Comparison of ENCODE assay signal across 9 cellular contexts in the genomic region with DNA sequence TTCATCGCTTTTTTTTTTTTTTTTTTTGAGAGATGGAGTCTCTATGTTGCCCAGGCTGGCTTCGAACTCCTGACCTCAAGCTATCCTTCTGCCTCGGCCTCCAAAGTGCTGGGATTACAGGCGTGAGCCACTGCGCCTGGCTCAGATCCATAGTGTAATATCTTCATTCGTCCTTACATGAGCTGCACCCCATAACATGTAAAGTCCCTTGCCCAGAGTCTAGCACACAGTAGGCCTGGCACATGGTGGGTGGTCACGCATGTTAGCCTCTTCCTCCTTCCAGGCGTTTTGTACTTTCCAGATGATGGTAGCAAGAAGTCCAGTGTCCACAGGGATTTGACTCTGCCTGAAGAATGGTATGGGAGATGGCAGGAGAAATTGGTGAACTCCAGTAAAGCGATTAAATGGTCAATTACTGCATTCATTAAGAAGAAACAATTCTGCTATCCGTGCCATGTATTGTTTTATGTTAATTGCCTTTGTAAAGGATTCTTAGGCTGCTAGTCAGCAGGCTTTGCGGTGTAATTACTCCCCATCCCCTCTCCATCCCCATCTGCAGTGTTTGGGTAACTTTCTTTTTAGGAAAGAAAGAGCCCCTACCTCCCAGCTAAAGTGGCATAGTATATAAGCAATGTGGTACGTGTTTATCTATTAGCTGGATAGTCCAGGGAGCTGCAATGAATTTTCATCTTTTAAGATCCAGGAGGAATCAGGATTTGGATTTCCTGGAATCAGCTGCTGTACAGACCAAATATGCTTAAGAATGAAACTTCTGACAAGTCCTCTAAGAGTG. TPM values are rescaled to one million over a fixed set of nuclear protein-coding genes. Genes with fewer than 3 reads are reported as not detected.
DNase-seq lines count a peak whose midpoint lies in the region; ATAC-seq and TF ChIP-seq lines count a peak whose summit lies in the region.
"Had no signal": no experiment of that assay in that cellular context is flagged by ENCODE, and none has a peak within 500 bp of the region (broad histone marks: within the 10 kb centered on the region; RNA-seq: fewer than 3 reads in every experiment).

No MANE protein-coding gene starts in this region.

- DNase-seq in GM03348 (ENCODE audit: low spot score) (peak; percentile 30), foreskin keratinocyte (no peak), sigmoid colon (no peak), amniotic stem cell (lab: John Stamatoyannopoulos, UW) (no peak), glomerular visceral epithelial cell (ENCODE audit: extremely low spot score) (no peak)
- no peak for DNase-seq in activated effector memory CD4-positive, alpha-beta T cell treated with anti-CD3 and anti-CD28 coated beads, Interleukin-2, amount 50 U/mL, for 16 hours
- DNase-seq: central memory CD4-positive, alpha-beta T cell had no signal

- H3K4me3 ChIP-seq in WI38 (ENCODE audit: low read depth, low read length): peak overlapping the region; percentile 94
- H3K4me3 ChIP-seq in sigmoid colon: peak overlapping the region; percentile 68 to 91 (median 88)

- TF ChIP-seq EP300 in sigmoid colon (IDR thresholded peaks at IDR 0.05): no peak

- no peaks in the 10 kb centered on the region for H3K9me3 ChIP-seq in sigmoid colon

- H3K36me3 ChIP-seq in sigmoid colon: no peaks in the 10 kb centered on the region

- peak overlapping the region; percentile 61 for H3K27ac ChIP-seq in foreskin keratinocyte
- H3K27ac ChIP-seq in sigmoid colon: peak overlapping the region; percentile 72 to 80 (median 74)

- H3K27me3 ChIP-seq in foreskin keratinocyte: no peaks in the 10 kb centered on the region
- no peaks in the 10 kb centered on the region for H3K27me3 ChIP-seq in sigmoid colon

- TF ChIP-seq CTCF in WI38 (IDR thresholded peaks at IDR 0.05; ENCODE audit: low read depth, low read length): no peak
- no peak for TF ChIP-seq CTCF in foreskin keratinocyte (conservative IDR thresholded peaks at IDR 0.05)
- no peak for TF ChIP-seq CTCF in sigmoid colon (IDR thresholded peaks at IDR 0.05)

- ATAC-seq in foreskin keratinocyte (no peak), GM18870 (IDR thresholded peaks at IDR 0.05; ENCODE audit: unreplicated experiment) (no peak)

- H3K4me1 ChIP-seq in foreskin keratinocyte (peaks cover 14% of the 10 kb centered on the region), sigmoid colon (peaks cover 0 to 12% (median 10%) of the 10 kb centered on the region in 4 donors)

- no peak for TF ChIP-seq POLR2A in sigmoid colon (IDR thresholded peaks at IDR 0.05)

- WGBS in sigmoid colon, 2 donors: 59 to 62% methylated on average over 12 of the region's 12 CpGs

- intact Hi-C loops in sigmoid colon (cut with DNase I): loop anchor here (5.0 kb wide), 4 partner anchors 61 to 286 kb away; no protein-coding TSS in a partner anchor

RNA-seq across cellular contexts. Expression of gene TPST1, which starts 1.2 kb away (rescaled TPM):
- total RNA-seq in foreskin keratinocyte: 28.2 and 48.2 TPM in 2 replicates
- polyA plus RNA-seq in foreskin keratinocyte: 25.2 and 38.2 TPM in 2 replicates
- 10 to 100 TPM; 21.0 to 31.3 (median 26.4) TPM for total RNA-seq in sigmoid colon
- 1 to 10 TPM in 2 of 3 donors, under 1 TPM in 1; 0.92 to 7.6 (median 3.6) TPM for polyA plus RNA-seq in sigmoid colon
